1 cellular context compared by ENCODE assay signal in the genomic region with DNA sequence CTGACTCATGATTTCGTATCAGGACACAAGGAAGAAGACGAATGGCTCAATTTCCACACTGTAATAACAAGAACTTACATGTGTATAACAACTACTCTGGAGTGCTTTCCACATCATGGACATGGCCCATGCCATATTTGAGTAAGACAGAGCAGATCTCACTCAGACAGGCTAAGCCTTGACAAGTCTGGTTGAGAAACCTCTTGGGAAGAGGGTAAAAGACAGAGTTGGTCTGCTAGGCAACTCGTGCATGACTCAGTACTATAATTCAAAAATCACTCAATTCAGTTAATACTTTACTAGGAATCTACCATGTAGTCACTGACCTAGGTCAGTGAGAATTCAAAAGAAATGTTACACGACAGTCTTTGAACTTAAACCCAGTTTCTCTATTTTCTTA.
TF ChIP-seq lines count a peak whose summit lies in the region.

No MANE protein-coding gene starts in this region.

TF ChIP-seq in HepG2, 621 proteins besides CTCF, POLR2A, EP300 and RAD21:
- TF ChIP-seq ZBTB1 (CRISPR knock-in tag; IDR thresholded peaks at IDR 0.05; ENCODE audit: borderline replicate concordance) (no peak), ZNF605 (CRISPR knock-in tag; IDR thresholded peaks at IDR 0.05) (no peak), PHF21A (CRISPR knock-in tag; IDR thresholded peaks at IDR 0.05) (no peak), CCAR2 (optimal IDR thresholded peaks at IDR 0.05; ENCODE audit: low read depth, low read length) (no peak), CBFB (CRISPR knock-in tag; IDR thresholded peaks at IDR 0.05) (no peak), HNRNPLL (IDR thresholded peaks at IDR 0.05; ENCODE audit: low read depth, low read length, poor library complexity, severe bottlenecking) (no peak)
- TF ChIP-seq, protein P1, sequence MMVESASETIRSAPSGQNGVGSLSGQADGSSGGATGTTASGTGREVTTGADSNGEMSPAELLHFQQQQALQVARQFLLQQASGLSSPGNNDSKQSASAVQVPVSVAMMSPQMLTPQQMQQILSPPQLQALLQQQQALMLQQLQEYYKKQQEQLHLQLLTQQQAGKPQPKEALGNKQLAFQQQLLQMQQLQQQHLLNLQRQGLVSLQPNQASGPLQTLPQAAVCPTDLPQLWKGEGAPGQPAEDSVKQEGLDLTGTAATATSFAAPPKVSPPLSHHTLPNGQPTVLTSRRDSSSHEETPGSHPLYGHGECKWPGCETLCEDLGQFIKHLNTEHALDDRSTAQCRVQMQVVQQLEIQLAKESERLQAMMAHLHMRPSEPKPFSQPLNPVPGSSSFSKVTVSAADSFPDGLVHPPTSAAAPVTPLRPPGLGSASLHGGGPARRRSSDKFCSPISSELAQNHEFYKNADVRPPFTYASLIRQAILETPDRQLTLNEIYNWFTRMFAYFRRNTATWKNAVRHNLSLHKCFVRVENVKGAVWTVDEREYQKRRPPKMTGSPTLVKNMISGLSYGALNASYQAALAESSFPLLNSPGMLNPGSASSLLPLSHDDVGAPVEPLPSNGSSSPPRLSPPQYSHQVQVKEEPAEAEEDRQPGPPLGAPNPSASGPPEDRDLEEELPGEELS (CRISPR knock-in tag; IDR thresholded peaks at IDR 0.05) = no peak
- TF ChIP-seq, protein P2, sequence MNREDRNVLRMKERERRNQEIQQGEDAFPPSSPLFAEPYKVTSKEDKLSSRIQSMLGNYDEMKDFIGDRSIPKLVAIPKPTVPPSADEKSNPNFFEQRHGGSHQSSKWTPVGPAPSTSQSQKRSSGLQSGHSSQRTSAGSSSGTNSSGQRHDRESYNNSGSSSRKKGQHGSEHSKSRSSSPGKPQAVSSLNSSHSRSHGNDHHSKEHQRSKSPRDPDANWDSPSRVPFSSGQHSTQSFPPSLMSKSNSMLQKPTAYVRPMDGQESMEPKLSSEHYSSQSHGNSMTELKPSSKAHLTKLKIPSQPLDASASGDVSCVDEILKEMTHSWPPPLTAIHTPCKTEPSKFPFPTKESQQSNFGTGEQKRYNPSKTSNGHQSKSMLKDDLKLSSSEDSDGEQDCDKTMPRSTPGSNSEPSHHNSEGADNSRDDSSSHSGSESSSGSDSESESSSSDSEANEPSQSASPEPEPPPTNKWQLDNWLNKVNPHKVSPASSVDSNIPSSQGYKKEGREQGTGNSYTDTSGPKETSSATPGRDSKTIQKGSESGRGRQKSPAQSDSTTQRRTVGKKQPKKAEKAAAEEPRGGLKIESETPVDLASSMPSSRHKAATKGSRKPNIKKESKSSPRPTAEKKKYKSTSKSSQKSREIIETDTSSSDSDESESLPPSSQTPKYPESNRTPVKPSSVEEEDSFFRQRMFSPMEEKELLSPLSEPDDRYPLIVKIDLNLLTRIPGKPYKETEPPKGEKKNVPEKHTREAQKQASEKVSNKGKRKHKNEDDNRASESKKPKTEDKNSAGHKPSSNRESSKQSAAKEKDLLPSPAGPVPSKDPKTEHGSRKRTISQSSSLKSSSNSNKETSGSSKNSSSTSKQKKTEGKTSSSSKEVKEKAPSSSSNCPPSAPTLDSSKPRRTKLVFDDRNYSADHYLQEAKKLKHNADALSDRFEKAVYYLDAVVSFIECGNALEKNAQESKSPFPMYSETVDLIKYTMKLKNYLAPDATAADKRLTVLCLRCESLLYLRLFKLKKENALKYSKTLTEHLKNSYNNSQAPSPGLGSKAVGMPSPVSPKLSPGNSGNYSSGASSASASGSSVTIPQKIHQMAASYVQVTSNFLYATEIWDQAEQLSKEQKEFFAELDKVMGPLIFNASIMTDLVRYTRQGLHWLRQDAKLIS (CRISPR knock-in tag; IDR thresholded peaks at IDR 0.05) = no peak
- TF ChIP-seq, protein P3, sequence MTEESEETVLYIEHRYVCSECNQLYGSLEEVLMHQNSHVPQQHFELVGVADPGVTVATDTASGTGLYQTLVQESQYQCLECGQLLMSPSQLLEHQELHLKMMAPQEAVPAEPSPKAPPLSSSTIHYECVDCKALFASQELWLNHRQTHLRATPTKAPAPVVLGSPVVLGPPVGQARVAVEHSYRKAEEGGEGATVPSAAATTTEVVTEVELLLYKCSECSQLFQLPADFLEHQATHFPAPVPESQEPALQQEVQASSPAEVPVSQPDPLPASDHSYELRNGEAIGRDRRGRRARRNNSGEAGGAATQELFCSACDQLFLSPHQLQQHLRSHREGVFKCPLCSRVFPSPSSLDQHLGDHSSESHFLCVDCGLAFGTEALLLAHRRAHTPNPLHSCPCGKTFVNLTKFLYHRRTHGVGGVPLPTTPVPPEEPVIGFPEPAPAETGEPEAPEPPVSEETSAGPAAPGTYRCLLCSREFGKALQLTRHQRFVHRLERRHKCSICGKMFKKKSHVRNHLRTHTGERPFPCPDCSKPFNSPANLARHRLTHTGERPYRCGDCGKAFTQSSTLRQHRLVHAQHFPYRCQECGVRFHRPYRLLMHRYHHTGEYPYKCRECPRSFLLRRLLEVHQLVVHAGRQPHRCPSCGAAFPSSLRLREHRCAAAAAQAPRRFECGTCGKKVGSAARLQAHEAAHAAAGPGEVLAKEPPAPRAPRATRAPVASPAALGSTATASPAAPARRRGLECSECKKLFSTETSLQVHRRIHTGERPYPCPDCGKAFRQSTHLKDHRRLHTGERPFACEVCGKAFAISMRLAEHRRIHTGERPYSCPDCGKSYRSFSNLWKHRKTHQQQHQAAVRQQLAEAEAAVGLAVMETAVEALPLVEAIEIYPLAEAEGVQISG (CRISPR knock-in tag; IDR thresholded peaks at IDR 0.05) = no peak
TF ChIP-seq in HepG2: peak in this region for 0.
